ENCODE assay signal across 30 cellular contexts in genomic region chr9:69806642-69807041, GRCh38. TPM values are rescaled to one million over a fixed set of nuclear protein-coding genes. Genes with fewer than 3 reads are reported as not detected.
A peak's percentile ranks its signal among the peaks of the same experiment; 100 is the strongest.
DNase-seq lines count a peak whose midpoint lies in the region; ATAC-seq and TF ChIP-seq lines count a peak whose summit lies in the region.
"Had no signal": no experiment of that assay in that cellular context is flagged by ENCODE, and none has a peak within 500 bp of the region (broad histone marks: within the 10 kb centered on the region; RNA-seq: fewer than 3 reads in every experiment).

No MANE protein-coding gene starts in this region.

- H3K9me3 ChIP-seq in gastroesophageal sphincter (no peaks in the 10 kb centered on the region), upper lobe of left lung (no peaks in the 10 kb centered on the region)
- H3K9me3 ChIP-seq: SJCRH30, stomach, tibial nerve had no signal

- ATAC-seq in gastroesophageal sphincter (no peak), upper lobe of left lung (ENCODE audit: low FRiP score in 2 of 2) (peak in 1 of 2 donors; percentile 22)
- ATAC-seq: activated naive CD8-positive, alpha-beta T cell treated with anti-CD3 and anti-CD28 coated beads, Interleukin-2, amount 50 U/mL, for 24 hours; activated T-cell treated with anti-CD3 and anti-CD28 coated beads, Interleukin-2, amount 50 U/mL, for 72 hours; naive thymus-derived CD4-positive, alpha-beta T cell; Panc1 had no signal

- H3K4me1 Mint-ChIP-seq in activated T-helper 2 cell treated with anti-CD3 and anti-CD28 coated beads, Interferon-gamma antibody, Interleukin-2, Interleukin-4, amounts not matched to agents 10 μg/mL and 5 μg/mL and 100 μg/mL, durations not matched to agents 14 hours and 24 hours and 36 hours (ENCODE audit: low read depth) = peaks cover 29% of the 10 kb centered on the region

- H3K27ac ChIP-seq in gastroesophageal sphincter = peak overlapping the region in 3 of 4 donors; percentile 9 to 44 (median 39)
- peak overlapping the region in 3 of 4 donors; percentile 5 to 63 (median 14) for H3K27ac ChIP-seq in upper lobe of left lung
- H3K27ac ChIP-seq: 22Rv1, cardiac muscle cell, SJCRH30, stomach, tibial nerve had no signal

- TF ChIP-seq EP300 in gastroesophageal sphincter (IDR thresholded peaks at IDR 0.05) = no peak
- TF ChIP-seq EP300 in upper lobe of left lung (IDR thresholded peaks at IDR 0.05) = no peak

- intact Hi-C loops in activated T-helper 2 cell treated with anti-CD3 and anti-CD28 coated beads, Interferon-gamma antibody, Interleukin-2, Interleukin-4, amounts not matched to agents 10 μg/mL and 5 μg/mL and 100 μg/mL, durations not matched to agents 14 hours and 24 hours and 36 hours (cut with micrococcal nuclease) = no loop called here

- peaks cover 9% of the 10 kb centered on the region for H3K9me3 Mint-ChIP-seq in activated T-helper 2 cell treated with anti-CD3 and anti-CD28 coated beads, Interferon-gamma antibody, Interleukin-2, Interleukin-4, amounts not matched to agents 10 μg/mL and 5 μg/mL and 100 μg/mL, durations not matched to agents 14 hours and 24 hours and 36 hours
- H3K9me3 Mint-ChIP-seq: activated naive CD8-positive, alpha-beta T cell treated with anti-CD3 and anti-CD28 coated beads, Interleukin-2, amount 50 U/mL, for 24 hours; activated T-cell treated with anti-CD3 and anti-CD28 coated beads, Interleukin-2, amount 50 U/mL, for 72 hours had no signal

- DNase-seq in NCI-H748 (lab: John Stamatoyannopoulos, UW; ENCODE audit: unreplicated experiment) (peak; percentile 12), NCI-H748 treated with DMSO at 0.1 percent for 48 hours (lab: John Stamatoyannopoulos, UW) (no peak), OCI-M2 (lab: John Stamatoyannopoulos, UW; ENCODE audit: unreplicated experiment) (peak; percentile 39), upper lobe of left lung (no peak), T-helper 2 cell (no peak), GF-D8 (lab: John Stamatoyannopoulos, UW) (no peak)
- DNase-seq in activated T-helper 2 cell treated with anti-CD3 and anti-CD28 coated beads, Interferon-gamma antibody, Interleukin-2, Interleukin-4, amounts not matched to agents 10 μg/mL and 5 μg/mL and 100 μg/mL, durations not matched to agents 14 hours and 24 hours and 36 hours (ENCODE audit: low spot score) = no peak
- DNase-seq: activated CD4-positive, alpha-beta T cell treated with anti-CD3 and anti-CD28 coated beads, Interleukin-2, amount 50 U/mL, for 48 hours; activated naive CD4-positive, alpha-beta T cell; activated naive CD8-positive, alpha-beta T cell treated with anti-CD3 and anti-CD28 coated beads, Interleukin-2, amount 50 U/mL, for 24 hours; activated T-cell treated with anti-CD3 and anti-CD28 coated beads, Interleukin-2, amount 50 U/mL, for 72 hours; effector CD4-positive, alpha-beta T cell; HCEC 1CT; naive thymus-derived CD4-positive, alpha-beta T cell; NCI-H1048; NCI-H1694; SJCRH30; stimulated activated CD4-positive, alpha-beta T cell treated with anti-CD3 and anti-CD28 coated beads, Interleukin-4, amount 100 ng/mL, for 1 hour; stomach had no signal

- no peaks in the 10 kb centered on the region for H3K36me3 ChIP-seq in gastroesophageal sphincter
- no peaks in the 10 kb centered on the region for H3K36me3 ChIP-seq in upper lobe of left lung
- H3K36me3 ChIP-seq: cardiac muscle cell, SJCRH30, stomach, tibial nerve had no signal

- TF ChIP-seq POLR2A in gastroesophageal sphincter (IDR thresholded peaks at IDR 0.05) = no peak
- TF ChIP-seq POLR2A in upper lobe of left lung (IDR thresholded peaks at IDR 0.05) = no peak

- peaks cover 9% of the 10 kb centered on the region for H3K27me3 Mint-ChIP-seq in activated T-helper 2 cell treated with anti-CD3 and anti-CD28 coated beads, Interferon-gamma antibody, Interleukin-2, Interleukin-4, amounts not matched to agents 10 μg/mL and 5 μg/mL and 100 μg/mL, durations not matched to agents 14 hours and 24 hours and 36 hours (ENCODE audit: low read depth)
- H3K27me3 Mint-ChIP-seq: activated naive CD8-positive, alpha-beta T cell treated with anti-CD3 and anti-CD28 coated beads, Interleukin-2, amount 50 U/mL, for 24 hours had no signal

- WGBS in gastroesophageal sphincter (ENCODE audit: low coverage in 1 of 2), 2 donors = 43 to 71% methylated on average over 3 to 5 of the region's 6 CpGs
- 47 to 53% methylated on average over 6 of the region's 6 CpGs for WGBS in upper lobe of left lung, 2 donors

- H3K4me1 ChIP-seq in gastroesophageal sphincter = peaks cover 0 to 16% (median 0%) of the 10 kb centered on the region in 3 donors
- H3K4me1 ChIP-seq in upper lobe of left lung = peaks cover 0 to 11% (median 5%) of the 10 kb centered on the region in 4 donors
- H3K4me1 ChIP-seq: tibial nerve had no signal

- TF ChIP-seq CTCF in gastroesophageal sphincter (IDR thresholded peaks at IDR 0.05) = no peak
- TF ChIP-seq CTCF in upper lobe of left lung (IDR thresholded peaks at IDR 0.05) = no peak

- H3K27me3 ChIP-seq in gastroesophageal sphincter (no peaks in the 10 kb centered on the region), upper lobe of left lung (no peaks in the 10 kb centered on the region)
- H3K27me3 ChIP-seq: cardiac muscle cell, SJCRH30, stomach, tibial nerve had no signal

- H3K4me3 Mint-ChIP-seq in activated T-helper 2 cell treated with anti-CD3 and anti-CD28 coated beads, Interferon-gamma antibody, Interleukin-2, Interleukin-4, amounts not matched to agents 10 μg/mL and 5 μg/mL and 100 μg/mL, durations not matched to agents 14 hours and 24 hours and 36 hours (ENCODE audit: low read depth) = no peak overlapping the region
- H3K4me3 Mint-ChIP-seq: activated naive CD8-positive, alpha-beta T cell treated with anti-CD3 and anti-CD28 coated beads, Interleukin-2, amount 50 U/mL, for 24 hours; activated T-cell treated with anti-CD3 and anti-CD28 coated beads, Interleukin-2, amount 50 U/mL, for 72 hours; naive thymus-derived CD4-positive, alpha-beta T cell had no signal

- no peak overlapping the region for H3K27ac Mint-ChIP-seq in activated T-helper 2 cell treated with anti-CD3 and anti-CD28 coated beads, Interferon-gamma antibody, Interleukin-2, Interleukin-4, amounts not matched to agents 10 μg/mL and 5 μg/mL and 100 μg/mL, durations not matched to agents 14 hours and 24 hours and 36 hours
- H3K27ac Mint-ChIP-seq: activated naive CD8-positive, alpha-beta T cell treated with anti-CD3 and anti-CD28 coated beads, Interleukin-2, amount 50 U/mL, for 24 hours; activated T-cell treated with anti-CD3 and anti-CD28 coated beads, Interleukin-2, amount 50 U/mL, for 72 hours had no signal

- H3K36me3 Mint-ChIP-seq in activated T-helper 2 cell treated with anti-CD3 and anti-CD28 coated beads, Interferon-gamma antibody, Interleukin-2, Interleukin-4, amounts not matched to agents 10 μg/mL and 5 μg/mL and 100 μg/mL, durations not matched to agents 14 hours and 24 hours and 36 hours (ENCODE audit: low read depth) = peaks cover 2% of the 10 kb centered on the region
- H3K36me3 Mint-ChIP-seq: naive thymus-derived CD4-positive, alpha-beta T cell had no signal

- H3K4me3 ChIP-seq in gastroesophageal sphincter (no peak overlapping the region), upper lobe of left lung (no peak overlapping the region)
- H3K4me3 ChIP-seq: cardiac muscle cell, SJCRH30, stomach, tibial nerve had no signal

RNA-seq across cellular contexts. Expression of gene CFAP95, which starts 14.0 kb away (rescaled TPM):
- not detected for total RNA-seq in gastroesophageal sphincter
- total RNA-seq in upper lobe of left lung = 10 to 100 TPM in 1 of 6 donors, 1 to 10 TPM in 3, under 1 TPM in 1, not detected in 1; 0.31 to 22.9 (median 5.3) TPM
- total RNA-seq in activated T-helper 2 cell treated with anti-CD3 and anti-CD28 coated beads, Interferon-gamma antibody, Interleukin-2, Interleukin-4, amounts not matched to agents 10 μg/mL and 5 μg/mL and 100 μg/mL, durations not matched to agents 14 hours and 24 hours and 36 hours = 0.46 and 0.78 TPM in 2 replicates
- total RNA-seq: activated T-cell treated with anti-CD3 and anti-CD28 coated beads, Interleukin-2, amount 50 U/mL, for 72 hours; cardiac muscle cell; G401; glomerular endothelial cell; left ventricle myocardium superior; mesenteric fat pad; naive thymus-derived CD4-positive, alpha-beta T cell; NCI-H460; pulmonary artery endothelial cell; SJCRH30; stomach; tibial nerve had no signal

RNA-seq across cellular contexts. Expression of gene PTAR1, which starts 46.8 kb away (rescaled TPM):
- total RNA-seq in gastroesophageal sphincter (10 to 100 TPM; 55.0 to 91.8 (median 68.5) TPM), upper lobe of left lung (10 to 100 TPM; 28.5 to 94.3 (median 48.6) TPM)
- 51.1 and 57.2 TPM in 2 replicates for total RNA-seq in activated T-helper 2 cell treated with anti-CD3 and anti-CD28 coated beads, Interferon-gamma antibody, Interleukin-2, Interleukin-4, amounts not matched to agents 10 μg/mL and 5 μg/mL and 100 μg/mL, durations not matched to agents 14 hours and 24 hours and 36 hours

Comparison
In these comparisons a context has a peak if more than half of its experiments do, and no peak if none do; other contexts are left out.
1. DNase-seq: peak in NCI-H748 (single experiment) and OCI-M2 (single experiment); none in NCI-H748 treated with DMSO at 0.1 percent for 48 hours (single experiment), upper lobe of left lung (0 of 2), T-helper 2 cell (0 of 5), GF-D8 (single experiment) and activated T-helper 2 cell treated with anti-CD3 and anti-CD28 coated beads, Interferon-gamma antibody, Interleukin-2, Interleukin-4, amounts not matched to agents 10 μg/mL and 5 μg/mL and 100 μg/mL, durations not matched to agents 14 hours and 24 hours and 36 hours (single experiment).